2 cellular contexts compared by ENCODE assay signal in genomic region chr2:86580560-86580959, GRCh38.
A peak's percentile ranks its signal among the peaks of the same experiment; 100 is the strongest.
TF ChIP-seq lines count a peak whose summit lies in the region.

No MANE protein-coding gene starts in this region.

TF ChIP-seq in A549, 52 proteins besides CTCF, POLR2A, EP300 and RAD21:
- TF ChIP-seq, protein P1, sequence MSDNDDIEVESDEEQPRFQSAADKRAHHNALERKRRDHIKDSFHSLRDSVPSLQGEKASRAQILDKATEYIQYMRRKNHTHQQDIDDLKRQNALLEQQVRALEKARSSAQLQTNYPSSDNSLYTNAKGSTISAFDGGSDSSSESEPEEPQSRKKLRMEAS (IDR thresholded peaks at IDR 0.05): no peak
- TF ChIP-seq MYC (IDR thresholded peaks at IDR 0.05; ENCODE audit: borderline replicate concordance, low read length) (no peak), HOXB13 (CRISPR knock-in tag; IDR thresholded peaks at IDR 0.05; ENCODE audit: low read depth) (no peak), PBX3 (IDR thresholded peaks at IDR 0.05) (no peak), ZNF302 (CRISPR knock-in tag; IDR thresholded peaks at IDR 0.05) (no peak), EHMT2 (IDR thresholded peaks at IDR 0.05; ENCODE audit: low read depth) (no peak), ZSCAN20 (CRISPR knock-in tag; IDR thresholded peaks at IDR 0.05) (no peak), ELK1 (IDR thresholded peaks at IDR 0.05; ENCODE audit: low read depth, low read length) (no peak), HOXA7 (CRISPR knock-in tag; IDR thresholded peaks at IDR 0.05) (no peak), CBX8 (IDR thresholded peaks at IDR 0.05) (no peak), CHD4 (IDR thresholded peaks at IDR 0.05; ENCODE audit: borderline replicate concordance) (no peak), RFX5 (IDR thresholded peaks at IDR 0.05) (no peak)
- TF ChIP-seq, protein P2, sequence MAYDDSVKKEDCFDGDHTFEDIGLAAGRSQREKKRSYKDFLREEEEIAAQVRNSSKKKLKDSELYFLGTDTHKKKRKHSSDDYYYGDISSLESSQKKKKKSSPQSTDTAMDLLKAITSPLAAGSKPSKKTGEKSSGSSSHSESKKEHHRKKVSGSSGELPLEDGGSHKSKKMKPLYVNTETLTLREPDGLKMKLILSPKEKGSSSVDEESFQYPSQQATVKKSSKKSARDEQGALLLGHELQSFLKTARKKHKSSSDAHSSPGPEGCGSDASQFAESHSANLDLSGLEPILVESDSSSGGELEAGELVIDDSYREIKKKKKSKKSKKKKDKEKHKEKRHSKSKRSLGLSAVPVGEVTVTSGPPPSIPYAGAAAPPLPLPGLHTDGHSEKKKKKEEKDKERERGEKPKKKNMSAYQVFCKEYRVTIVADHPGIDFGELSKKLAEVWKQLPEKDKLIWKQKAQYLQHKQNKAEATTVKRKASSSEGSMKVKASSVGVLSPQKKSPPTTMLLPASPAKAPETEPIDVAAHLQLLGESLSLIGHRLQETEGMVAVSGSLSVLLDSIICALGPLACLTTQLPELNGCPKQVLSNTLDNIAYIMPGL (CRISPR knock-in tag; IDR thresholded peaks at IDR 0.05; ENCODE audit: borderline replicate concordance): no peak

TF ChIP-seq in K562, 482 proteins besides CTCF, POLR2A, EP300 and RAD21:
- TF ChIP-seq GATAD2B (IDR thresholded peaks at IDR 0.05; ENCODE audit: borderline replicate concordance) (peak; percentile 69; the same call in 1 of the 2 replicates), ARID2 (IDR thresholded peaks at IDR 0.05) (no peak), DACH1 (IDR thresholded peaks at IDR 0.05; ENCODE audit: partially characterized antibody) (peak; percentile 88)
- TF ChIP-seq, protein P3, sequence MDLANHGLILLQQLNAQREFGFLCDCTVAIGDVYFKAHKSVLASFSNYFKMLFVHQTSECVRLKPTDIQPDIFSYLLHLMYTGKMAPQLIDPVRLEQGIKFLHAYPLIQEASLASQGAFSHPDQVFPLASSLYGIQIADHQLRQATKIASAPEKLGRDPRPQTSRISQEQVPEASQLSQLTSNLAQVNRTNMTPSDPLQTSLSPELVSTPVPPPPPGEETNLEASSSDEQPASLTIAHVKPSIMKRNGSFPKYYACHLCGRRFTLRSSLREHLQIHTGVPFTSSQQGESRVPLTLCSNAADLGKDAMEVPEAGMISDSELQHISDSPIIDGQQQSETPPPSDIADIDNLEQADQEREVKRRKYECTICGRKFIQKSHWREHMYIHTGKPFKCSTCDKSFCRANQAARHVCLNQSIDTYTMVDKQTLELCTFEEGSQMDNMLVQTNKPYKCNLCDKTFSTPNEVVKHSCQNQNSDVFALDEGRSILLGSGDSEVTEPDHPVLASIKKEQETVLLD (IDR thresholded peaks at IDR 0.05): peak; percentile 40; the same call in 1 of the 2 replicates
